16 cellular contexts compared by ENCODE assay signal in the genomic region with DNA sequence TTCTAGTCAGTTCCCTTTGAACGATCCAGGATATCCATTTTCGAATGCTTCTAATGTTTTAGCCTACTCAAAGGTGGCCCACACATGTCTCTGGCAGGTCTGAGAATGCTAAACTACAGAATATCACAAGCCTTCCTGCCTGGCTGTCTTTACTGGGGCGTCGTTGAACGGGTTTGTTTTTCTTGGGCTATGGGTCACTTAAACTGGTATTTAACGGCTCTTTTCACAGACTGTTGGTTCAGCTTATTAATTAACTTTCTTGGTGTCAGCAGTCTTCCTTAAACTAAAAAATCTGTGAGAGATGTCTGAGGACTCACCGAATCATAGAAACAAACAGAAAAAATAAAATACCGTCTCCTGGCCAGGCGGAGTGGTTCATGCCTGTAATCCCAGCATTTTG.
DNase-seq lines count a peak whose midpoint lies in the region; ATAC-seq, FAIRE-seq and TF ChIP-seq lines count a peak whose summit lies in the region.
"Had no signal": no experiment of that assay in that cellular context is flagged by ENCODE, and none has a peak within 500 bp of the region (broad histone marks: within the 10 kb centered on the region; RNA-seq: fewer than 3 reads in every experiment).

No MANE protein-coding gene starts in this region.

- no peaks in the 10 kb centered on the region for H3K9me3 ChIP-seq in suprapubic skin
- H3K9me3 ChIP-seq: A549 had no signal

- H3K9me3 Mint-ChIP-seq in nephron progenitor cell, result peaks cover 6% of the 10 kb centered on the region
- H3K9me3 Mint-ChIP-seq: CD8-positive, alpha-beta T cell had no signal

- WGBS in suprapubic skin, result 87% methylated on average over 9 of the region's 9 CpGs

- H3K36me3 ChIP-seq in suprapubic skin, result no peaks in the 10 kb centered on the region

- H3K27ac Mint-ChIP-seq in nephron progenitor cell, result peak overlapping the region; percentile 86
- H3K27ac Mint-ChIP-seq: CD14-positive monocyte; CD8-positive, alpha-beta T cell; IgD-negative memory B cell had no signal

- H3K4me1 ChIP-seq in suprapubic skin, result no peaks in the 10 kb centered on the region
- H3K4me1 ChIP-seq: A549 had no signal

- H3K4me1 Mint-ChIP-seq in nephron progenitor cell, result peaks cover 22% of the 10 kb centered on the region
- H3K4me1 Mint-ChIP-seq: CD14-positive monocyte, IgD-negative memory B cell had no signal

- H3K27ac ChIP-seq in suprapubic skin, result no peak overlapping the region
- H3K27ac ChIP-seq: A549 had no signal

- peaks cover 3% of the 10 kb centered on the region for H3K27me3 Mint-ChIP-seq in nephron progenitor cell (ENCODE audit: low read depth, poor library complexity)

- TF ChIP-seq CTCF in nephron progenitor cell (IDR thresholded peaks at IDR 0.05) (no peak), suprapubic skin (IDR thresholded peaks at IDR 0.05) (no peak)

- H3K4me3 Mint-ChIP-seq in nephron progenitor cell, result no peak overlapping the region
- H3K4me3 Mint-ChIP-seq: CD14-positive monocyte; CD8-positive, alpha-beta T cell; IgD-negative memory B cell had no signal

- peaks cover 5% of the 10 kb centered on the region for H3K36me3 Mint-ChIP-seq in nephron progenitor cell (ENCODE audit: low read depth)
- H3K36me3 Mint-ChIP-seq: CD14-positive monocyte; CD8-positive, alpha-beta T cell; IgD-negative memory B cell had no signal

- no peak for TF ChIP-seq EP300 in suprapubic skin (IDR thresholded peaks at IDR 0.05)

- no peak for TF ChIP-seq POLR2A in suprapubic skin (IDR thresholded peaks at IDR 0.05)

- FAIRE-seq in RCC 7860 (lab: Jason Lieb, UNC), result peak; percentile 47
- FAIRE-seq: A549, GM12892, GM19239 had no signal

- no peak for ATAC-seq in GM21423 (IDR thresholded peaks at IDR 0.05; ENCODE audit: unreplicated experiment)
- ATAC-seq: A549; CD8-positive, alpha-beta T cell; HCT116 had no signal

- no peaks in the 10 kb centered on the region for H3K27me3 ChIP-seq in suprapubic skin

- H3K4me3 ChIP-seq in suprapubic skin, result no peak overlapping the region
- H3K4me3 ChIP-seq: A549 had no signal

- DNase-seq in RCC 7860 (ENCODE audit: low spot score), result peak; percentile 25
- peak; percentile 93 for DNase-seq in kidney glomerular epithelial cell (lab: John Stamatoyannopoulos, UW)
- no peak for DNase-seq in nephron progenitor cell
- no peak for DNase-seq in suprapubic skin (ENCODE audit: low spot score in 2 of 2)
- no peak for DNase-seq in stimulated activated naive CD4-positive, alpha-beta T cell (lab: John Stamatoyannopoulos, UW)
- DNase-seq: CD8-positive, alpha-beta T cell; COR-L47; DND-41; GDM1 had no signal

Comparison
In these comparisons a context has a peak if more than half of its experiments do, and no peak if none do; other contexts are left out.
1. DNase-seq: peak in RCC 7860 (single experiment) and kidney glomerular epithelial cell (single experiment); none in nephron progenitor cell (single experiment), suprapubic skin (0 of 2) and stimulated activated naive CD4-positive, alpha-beta T cell (0 of 6).